ENCODE assay signal across 8 cellular contexts in the genomic region with DNA sequence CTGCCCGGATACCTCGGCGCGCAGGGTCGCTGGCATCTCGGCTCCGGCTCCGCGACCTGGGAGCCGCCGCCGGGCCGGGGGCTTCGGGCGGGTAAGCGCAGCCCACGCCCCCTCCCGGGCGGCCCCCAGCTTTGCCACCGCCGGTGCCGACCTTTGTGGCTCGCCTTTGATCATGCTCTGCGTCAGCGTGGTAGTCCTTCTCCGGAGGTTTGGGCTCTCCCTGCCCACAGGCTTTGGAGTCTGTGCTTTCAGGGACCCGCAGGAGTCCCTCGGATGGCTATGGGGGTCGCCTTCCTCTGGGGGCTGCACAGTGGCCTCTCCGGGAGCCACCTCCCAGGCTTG. TPM values are rescaled to one million over a fixed set of nuclear protein-coding genes. Genes with fewer than 3 reads are reported as not detected.
DNase-seq lines count a peak whose midpoint lies in the region; ATAC-seq and TF ChIP-seq lines count a peak whose summit lies in the region.

No MANE protein-coding gene starts in this region.

- CTCF ChIA-PET in Calu3 (lab: Charles Lee): no interaction called here

- H3K27ac ChIP-seq in ascending aorta: no peak overlapping the region

- H3K9me3 ChIP-seq in ascending aorta (no peaks in the 10 kb centered on the region), mucosa of descending colon (no peaks in the 10 kb centered on the region), MG63 (no peaks in the 10 kb centered on the region)

- peaks cover 21% of the 10 kb centered on the region for H3K4me1 Mint-ChIP-seq in Calu3 (ENCODE audit: low read depth, unreplicated experiment)

- H3K4me1 ChIP-seq in ascending aorta: peaks cover 7 to 13% of the 10 kb centered on the region in 2 donors
- H3K4me1 ChIP-seq in mucosa of descending colon (ENCODE audit: low read depth): peaks cover 17% of the 10 kb centered on the region

- intact Hi-C loops in Calu3 (cut with micrococcal nuclease; ENCODE audit: unreplicated experiment): loop anchor here (10.0 kb wide), 1 partner anchor 85 kb away; no protein-coding TSS in a partner anchor
- intact Hi-C loops in ascending aorta (cut with DNase I): no loop called here
- intact Hi-C loops in mucosa of descending colon (cut with DNase I, micrococcal nuclease): no loop called here

- peak overlapping the region; percentile 67 for H3K4me3 Mint-ChIP-seq in Calu3 (ENCODE audit: low read depth, unreplicated experiment)

- peaks cover 36% of the 10 kb centered on the region for H3K36me3 Mint-ChIP-seq in Calu3 (ENCODE audit: insufficient read depth, unreplicated experiment)

- BruUV-seq in Calu3 (replicated peaks; lab: Mats Ljungman, UMichigan): no TSS peak

- ATAC-seq in HG02852 (IDR thresholded peaks at IDR 0.05; ENCODE audit: unreplicated experiment) (peak; percentile 16), mucosa of descending colon (peak; percentile 7)

- no peak for DNase-seq in Calu3
- no peak for DNase-seq in ascending aorta (ENCODE audit: low spot score in 2 of 2)
- DNase-seq in mucosa of descending colon: no peak
- DNase-seq in NCI-H524 treated with DMSO at 0.1 percent for 48 hours (lab: John Stamatoyannopoulos, UW): no peak
- no peak for DNase-seq in GM10266 (ENCODE audit: extremely low spot score)
- no peak for DNase-seq in MG63
- no peak for DNase-seq in kidney tubule cell (ENCODE audit: low spot score)

- H3K36me3 ChIP-seq in ascending aorta (peaks cover 7 to 8% of the 10 kb centered on the region in 2 donors), mucosa of descending colon (ENCODE audit: low read depth) (no peaks in the 10 kb centered on the region), MG63 (0 out of 2 replicates have a peak, but pooled peaks cover 4% of the 10 kb centered on the region)

- TF ChIP-seq CTCF in Calu3 (IDR thresholded peaks at IDR 0.05; ENCODE audit: unreplicated experiment): peak; percentile 8
- no peak for TF ChIP-seq CTCF in ascending aorta (IDR thresholded peaks at IDR 0.05)
- no peak for TF ChIP-seq CTCF in mucosa of descending colon (IDR thresholded peaks at IDR 0.05)
- no peak for TF ChIP-seq CTCF in GM10266 (IDR thresholded peaks at IDR 0.05; ENCODE audit: control insufficient read depth, insufficient read depth, low read depth, missing control alignments)

- H3K9me3 Mint-ChIP-seq in Calu3 (ENCODE audit: low read depth, unreplicated experiment): no peaks in the 10 kb centered on the region

- H3K4me3 ChIP-seq in ascending aorta: peak overlapping the region; percentile 48 to 85
- no peak overlapping the region for H3K4me3 ChIP-seq in mucosa of descending colon
- no peak overlapping the region for H3K4me3 ChIP-seq in MG63

- H3K27me3 ChIP-seq in ascending aorta (no peaks in the 10 kb centered on the region), MG63 (no peaks in the 10 kb centered on the region)

- peaks cover 7% of the 10 kb centered on the region for H3K27me3 Mint-ChIP-seq in Calu3 (ENCODE audit: unreplicated experiment)

- H3K27ac Mint-ChIP-seq in Calu3 (ENCODE audit: unreplicated experiment): peak overlapping the region; percentile 76

RNA-seq across cellular contexts. Expression of gene ATP6V1F, which starts 7.3 kb away (rescaled TPM):
- total RNA-seq in Calu3 (2022) (104 and 123 TPM in 2 replicates), ascending aorta (142 TPM), mucosa of descending colon (10 to 100 TPM; 55.6 to 85.5 (median 82.4) TPM)
- 83.6 and 97.0 TPM in 2 replicates for total RNA-seq in MG63 (2014; rRNA removed; shearing (Covaris generic); ENCODE audit: low replicate concordance)

RNA-seq across cellular contexts. Expression of gene FLNC, which starts 39.7 kb away (rescaled TPM):
- total RNA-seq in Calu3 (2022) (0.42 and 0.98 TPM in 2 replicates), ascending aorta (117 TPM), mucosa of descending colon (100 to 1,000 TPM in 1 of 3 donors, 10 to 100 TPM in 1, 1 to 10 TPM in 1; 6.9 to 267 (median 15.0) TPM)
- total RNA-seq in MG63 (2014; rRNA removed; shearing (Covaris generic); ENCODE audit: low replicate concordance): 71.1 and 93.1 TPM in 2 replicates

RNA-seq across cellular contexts. Expression of gene KCP, which starts 40.6 kb away (rescaled TPM):
- total RNA-seq in Calu3 (2022): 6.8 and 10.6 TPM in 2 replicates
- 1.2 TPM for total RNA-seq in ascending aorta
- 1 to 10 TPM in 2 of 3 donors, under 1 TPM in 1; 0.47 to 1.7 (median 1.4) TPM for total RNA-seq in mucosa of descending colon
- not detected in 2 replicates for total RNA-seq in MG63 (2014; rRNA removed; shearing (Covaris generic); ENCODE audit: low replicate concordance)

Comparison
In these comparisons a context has a peak if more than half of its experiments do, and no peak if none do; other contexts are left out.
1. H3K4me3 ChIP-seq: peak in ascending aorta (2 of 2); none in mucosa of descending colon (single experiment) and MG63 (single experiment).